Comparison of ENCODE assay signal across 17 cellular contexts in genomic region chr1:54982739-54983138, GRCh38. TPM values are rescaled to one million over a fixed set of nuclear protein-coding genes. Genes with fewer than 3 reads are reported as not detected.
DNase-seq lines count a peak whose midpoint lies in the region; ATAC-seq, FAIRE-seq and TF ChIP-seq lines count a peak whose summit lies in the region.
"Had no signal": no experiment of that assay in that cellular context is flagged by ENCODE, and none has a peak within 500 bp of the region (broad histone marks: within the 10 kb centered on the region; RNA-seq: fewer than 3 reads in every experiment).

No MANE protein-coding gene starts in this region.

- no peak for ATAC-seq in HCT116
- ATAC-seq: activated CD8-positive, alpha-beta memory T cell treated with anti-CD3 and anti-CD28 coated beads, Interleukin-2, amount 10 ng/mL, durations not matched to agents 7 days and 5 days; Right ventricle myocardium inferior had no signal

- no peak overlapping the region for H3K27ac ChIP-seq in HCT116 (ENCODE audit: low read depth, low read length)
- H3K27ac ChIP-seq: pancreas had no signal

- H3K36me3 ChIP-seq in HCT116 (ENCODE audit: control insufficient read depth in 1 of 2, insufficient read depth in 2 of 2, low read length in 2 of 2): no peaks in the 10 kb centered on the region
- H3K36me3 ChIP-seq: pancreas had no signal

- H3K36me3 Mint-ChIP-seq in osteocyte (ENCODE audit: unreplicated experiment): no peaks in the 10 kb centered on the region
- H3K36me3 Mint-ChIP-seq: activated CD8-positive, alpha-beta memory T cell treated with anti-CD3 and anti-CD28 coated beads, Interleukin-2, amount 10 ng/mL, durations not matched to agents 7 days and 5 days; activated naive CD4-positive, alpha-beta T cell treated with anti-CD3 and anti-CD28 coated beads, Interleukin-2, amount 10 ng/mL, durations not matched to agents 7 days and 5 days; mesothelial cell of epicardium had no signal

- no peaks in the 10 kb centered on the region for H3K9me2 ChIP-seq in HCT116 (ENCODE audit: insufficient read depth)

- no peak overlapping the region for H3K4me2 ChIP-seq in HCT116 (ENCODE audit: low read length)

- H3K27ac Mint-ChIP-seq in osteocyte (ENCODE audit: unreplicated experiment): no peak overlapping the region
- H3K27ac Mint-ChIP-seq: activated CD8-positive, alpha-beta memory T cell treated with anti-CD3 and anti-CD28 coated beads, Interleukin-2, amount 10 ng/mL, durations not matched to agents 7 days and 5 days; activated naive CD4-positive, alpha-beta T cell treated with anti-CD3 and anti-CD28 coated beads, Interleukin-2, amount 10 ng/mL, durations not matched to agents 7 days and 5 days; mesothelial cell of epicardium had no signal

- DNase-seq in HCT116 (ENCODE audit: low read depth, low spot score) (peak; percentile 28), NCI-H146 (lab: John Stamatoyannopoulos, UW) (peak; percentile 98), NCI-H774 (lab: John Stamatoyannopoulos, UW) (peak; percentile 92), mesenteric fat pad (ENCODE audit: low spot score) (peak; percentile 14), GM12892 (ENCODE audit: insufficient read length) (no peak), osteocyte (ENCODE audit: extremely low spot score, unreplicated experiment) (no peak), AG08396 (ENCODE audit: low spot score) (no peak)
- DNase-seq: activated CD8-positive, alpha-beta memory T cell treated with anti-CD3 and anti-CD28 coated beads, Interleukin-2, amount 10 ng/mL, durations not matched to agents 7 days and 5 days; IMR-90; NCI-H446 had no signal

- H4K20me1 ChIP-seq in HCT116 (ENCODE audit: insufficient read depth): no peaks in the 10 kb centered on the region

- CTCF ChIA-PET in HCT116 (lab: Charles Lee): interaction anchor here (1.0 kb wide), 1 partner anchor 38 kb away, joined by 4 read pairs; no protein-coding TSS in a partner anchor

- no peaks in the 10 kb centered on the region for H3K79me2 ChIP-seq in HCT116 (ENCODE audit: insufficient read depth, low read length)

- H3K4me3 ChIP-seq in HCT116 (replicated peaks in 1 of 2; ENCODE audit: low read depth in 1 of 2, low read length in 2 of 2): no peak overlapping the region
- H3K4me3 ChIP-seq: pancreas had no signal

- no peak overlapping the region for H2AFZ ChIP-seq in HCT116 (ENCODE audit: low read depth, low read length, poor library complexity, severe bottlenecking)

- no peak for TF ChIP-seq POLR2A in HCT116 (IDR thresholded peaks at IDR 0.05; ENCODE audit: borderline replicate concordance, extremely low read depth, insufficient read depth, insufficient read length)
- no peak for TF ChIP-seq POLR2A in GM12892 (IDR thresholded peaks at IDR 0.05; ENCODE audit: low read depth, low read length)

- peak; percentile 27 to 47 (median 39); a peak in 4 of 6 replicates for TF ChIP-seq CTCF in HCT116 (IDR thresholded peaks at IDR 0.05 in 2 of 3, conservative IDR thresholded peaks at IDR 0.05 in 1 of 3; ENCODE audit: borderline replicate concordance in 1 of 3, insufficient read depth in 1 of 3, low read depth in 2 of 3, low read length in 2 of 3)
- TF ChIP-seq CTCF in osteocyte (IDR thresholded peaks at IDR 0.05): no peak

- no TSS peak for BruUV-seq in HCT116 (replicated peaks; lab: Mats Ljungman, UMichigan)

- no peaks in the 10 kb centered on the region for H3K27me3 ChIP-seq in HCT116 (ENCODE audit: insufficient read depth, low read length)
- H3K27me3 ChIP-seq: pancreas had no signal

- RAD21 ChIA-PET in HCT116 (lab: Charles Lee; ENCODE audit: low non-redundant PET in 1 of 2, low total read pairs in 2 of 2, uncharacterized antibody in 2 of 2, unreplicated experiment in 2 of 2): no interaction called here

- no peak for TF ChIP-seq RAD21 in HCT116 (IDR thresholded peaks at IDR 0.05; ENCODE audit: low read depth)

- H3K9me3 Mint-ChIP-seq in osteocyte (ENCODE audit: unreplicated experiment): no peaks in the 10 kb centered on the region
- H3K9me3 Mint-ChIP-seq: activated naive CD4-positive, alpha-beta T cell treated with anti-CD3 and anti-CD28 coated beads, Interleukin-2, amount 10 ng/mL, durations not matched to agents 7 days and 5 days; mesothelial cell of epicardium had no signal

- intact Hi-C loops in HCT116 (cut with micrococcal nuclease): no loop called here

- H3K9ac ChIP-seq in HCT116 (ENCODE audit: low read length): no peak overlapping the region

- FAIRE-seq in GM12892 (lab: Jason Lieb, UNC): no peak
- FAIRE-seq: bronchial epithelial cell, endometrium, frontal cortex, pancreas had no signal

- POLR2A ChIA-PET in HCT116 (lab: Charles Lee): no interaction called here

- H3K27me3 Mint-ChIP-seq in osteocyte (ENCODE audit: unreplicated experiment): peaks cover 20% of the 10 kb centered on the region

- no peaks in the 10 kb centered on the region for H3K9me3 ChIP-seq in HCT116 (ENCODE audit: control insufficient read depth in 1 of 2, insufficient read depth in 1 of 2, low read depth in 1 of 2, low read length in 2 of 2)
- H3K9me3 ChIP-seq: pancreas had no signal

- no peak overlapping the region for H3K4me3 Mint-ChIP-seq in osteocyte (ENCODE audit: unreplicated experiment)
- H3K4me3 Mint-ChIP-seq: activated CD8-positive, alpha-beta memory T cell treated with anti-CD3 and anti-CD28 coated beads, Interleukin-2, amount 10 ng/mL, durations not matched to agents 7 days and 5 days; activated naive CD4-positive, alpha-beta T cell treated with anti-CD3 and anti-CD28 coated beads, Interleukin-2, amount 10 ng/mL, durations not matched to agents 7 days and 5 days; mesothelial cell of epicardium had no signal

- peaks cover 9% of the 10 kb centered on the region for H3K4me1 Mint-ChIP-seq in osteocyte (ENCODE audit: unreplicated experiment)
- H3K4me1 Mint-ChIP-seq: activated CD8-positive, alpha-beta memory T cell treated with anti-CD3 and anti-CD28 coated beads, Interleukin-2, amount 10 ng/mL, durations not matched to agents 7 days and 5 days; activated naive CD4-positive, alpha-beta T cell treated with anti-CD3 and anti-CD28 coated beads, Interleukin-2, amount 10 ng/mL, durations not matched to agents 7 days and 5 days had no signal

- H3K4me1 ChIP-seq in HCT116 (ENCODE audit: control insufficient read depth in 1 of 2, insufficient read depth in 2 of 2, low read length in 2 of 2): peaks cover 0 to 22% of the 10 kb centered on the region in 2 experiments; a peak in 2 of 4 replicates
- H3K4me1 ChIP-seq: pancreas had no signal

TF ChIP-seq in HCT116, 20 proteins besides CTCF, POLR2A, EP300 and RAD21 (continues in another document):
- TF ChIP-seq MAX (IDR thresholded peaks at IDR 0.05) (no peak), FOSL1 (IDR thresholded peaks at IDR 0.05; ENCODE audit: low read depth) (no peak), EZH2 (IDR thresholded peaks at IDR 0.05) (no peak), ZBTB33 (IDR thresholded peaks at IDR 0.05; ENCODE audit: extremely low read depth, insufficient replicate concordance, low read length) (no peak), ZFX (IDR thresholded peaks at IDR 0.05) (no peak), EZH2phosphoT487 (IDR thresholded peaks at IDR 0.05; ENCODE audit: borderline replicate concordance) (no peak), SRF (IDR thresholded peaks at IDR 0.05; ENCODE audit: low read depth) (no peak), CEBPB (IDR thresholded peaks at IDR 0.05; ENCODE audit: low read depth) (no peak), TCF7L2 (IDR thresholded peaks at IDR 0.05; ENCODE audit: borderline replicate concordance, extremely low read depth, insufficient read depth, insufficient read length) (no peak)

RNA-seq across cellular contexts. Expression of gene TMEM61, which starts 2.3 kb away (rescaled TPM):
- total RNA-seq in HCT116 (2021; ENCODE audit: unreplicated experiment) (4.4 TPM), mesenteric fat pad (not detected), osteocyte (not detected in 2 replicates)
- 6.1 and 6.5 TPM in 2 replicates for polyA plus RNA-seq in HCT116 (2012)
- polyA plus RNA-seq in GM12892 (2012; ENCODE audit: missing spikeins): not detected
- total RNA-seq: activated CD8-positive, alpha-beta memory T cell treated with anti-CD3 and anti-CD28 coated beads, Interleukin-2, amount 10 ng/mL, durations not matched to agents 7 days and 5 days; frontal cortex; IMR-90; Right ventricle myocardium inferior had no signal
- polyA plus RNA-seq: IMR-90 had no signal

RNA-seq across cellular contexts. Expression of gene BSND, which starts 16.0 kb away (rescaled TPM):
- total RNA-seq in HCT116 (2021; ENCODE audit: unreplicated experiment) (not detected), mesenteric fat pad (not detected), osteocyte (not detected in 2 replicates)
- not detected in 2 replicates for polyA plus RNA-seq in HCT116 (2012)
- polyA plus RNA-seq in GM12892 (2012; ENCODE audit: missing spikeins): not detected
- total RNA-seq: bronchial epithelial cell, frontal cortex, IMR-90, pancreas, Right ventricle myocardium inferior had no signal
- polyA plus RNA-seq: IMR-90 had no signal

RNA-seq across cellular contexts. Expression of gene PCSK9, which starts 56.6 kb away (rescaled TPM):
- total RNA-seq in HCT116 (2021; ENCODE audit: unreplicated experiment) (39.6 TPM), mesenteric fat pad (0.26 TPM), osteocyte (2.2 and 2.3 TPM in 2 replicates)
- polyA plus RNA-seq in HCT116 (2012): 44.4 and 54.6 TPM in 2 replicates
- not detected for polyA plus RNA-seq in GM12892 (2012; ENCODE audit: missing spikeins)
- total RNA-seq: Right ventricle myocardium inferior had no signal

Comparison
In these comparisons a context has a peak if more than half of its experiments do, and no peak if none do; other contexts are left out.
1. DNase-seq: peak in HCT116 (single experiment), NCI-H146 (single experiment), NCI-H774 (single experiment) and mesenteric fat pad (single experiment); none in GM12892 (single experiment), osteocyte (single experiment) and AG08396 (single experiment).
2. RNA of gene PCSK9, which starts 56.6 kb away (total RNA-seq): 39.6 TPM in HCT116 (single experiment); 2.2 to 2.3 TPM in osteocyte and 0.26 TPM in mesenteric fat pad (single experiment); every median in the first group is over 10 times any median in the second.